Comparison of ENCODE assay signal across 21 cellular contexts in the genomic region with DNA sequence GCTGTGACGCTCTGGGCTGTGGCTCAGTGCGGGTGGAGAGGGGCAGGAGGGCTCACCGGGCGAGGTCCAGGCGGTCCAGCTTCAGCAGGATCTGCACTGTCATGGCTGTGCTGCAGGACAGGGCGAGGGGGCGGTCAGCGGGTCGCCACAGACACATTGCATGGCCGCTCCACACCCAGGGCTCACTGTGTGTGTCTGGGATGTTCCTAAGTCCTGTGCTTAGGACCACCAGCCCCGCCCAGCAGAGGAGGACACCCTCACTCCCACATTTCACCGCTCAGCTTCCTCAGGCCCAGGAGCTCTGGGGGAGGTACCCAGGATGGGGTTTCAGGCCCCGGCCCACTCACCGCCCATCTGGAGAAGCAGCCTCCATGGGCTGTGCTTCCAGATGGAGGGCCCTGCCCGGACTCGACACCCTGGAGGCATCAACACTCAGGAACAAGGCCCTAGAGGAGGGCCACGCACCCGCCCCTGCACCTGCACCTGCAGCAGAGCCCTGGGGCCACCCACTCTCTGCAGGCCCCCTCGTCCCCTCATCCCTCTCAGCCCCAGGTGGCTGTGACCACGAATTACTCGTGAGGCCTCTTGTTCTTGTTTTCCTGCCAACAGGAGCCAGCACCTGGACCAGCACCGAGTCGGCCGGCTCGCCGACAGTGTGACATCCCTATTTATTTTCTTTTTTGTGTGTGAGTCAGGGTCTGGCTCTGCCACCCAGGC. TPM values are rescaled to one million over a fixed set of nuclear protein-coding genes. Genes with fewer than 3 reads are reported as not detected.
"Had no signal": no experiment of that assay in that cellular context is flagged by ENCODE, and none has a peak within 500 bp of the region (broad histone marks: within the 10 kb centered on the region; RNA-seq: fewer than 3 reads in every experiment).

No MANE protein-coding gene starts in this region.

- H3K27ac ChIP-seq: ascending aorta, heart left ventricle, spleen, thoracic aorta had no signal

- H3K4me1 ChIP-seq: ascending aorta, heart left ventricle, spleen had no signal

- H3K27me3 ChIP-seq: ascending aorta, heart left ventricle, spleen had no signal

- H3K9me3 ChIP-seq: ascending aorta, heart left ventricle, spleen, thoracic aorta had no signal

- H3K27ac Mint-ChIP-seq: activated naive CD8-positive, alpha-beta T cell treated with anti-CD3 and anti-CD28 coated beads, Interleukin-2, amount 10 ng/mL, durations not matched to agents 7 days and 5 days had no signal

- DNase-seq: activated CD4-positive, alpha-beta T cell treated with anti-CD3 and anti-CD28 coated beads, Interleukin-2, amount 50 U/mL, for 4 hours; activated CD4-positive, CD25-positive, alpha-beta regulatory T cell treated with anti-CD3 and anti-CD28 coated beads, Interleukin-2, amount 50 U/mL, for 72 hours; activated naive CD8-positive, alpha-beta T cell treated with anti-CD3 and anti-CD28 coated beads, Interleukin-2, amount 10 ng/mL, durations not matched to agents 7 days and 5 days; activated T-cell treated with anti-CD3 and anti-CD28 coated beads, Interleukin-2, amount 50 U/mL, for 1 hour; effector CD4-positive, alpha-beta T cell; heart left ventricle; left ventricle myocardium superior; mesendoderm; spleen; stimulated activated CD4-positive, alpha-beta T cell treated with anti-CD3 and anti-CD28 coated beads, Interleukin-1b, Interleukin-23, amount 100 ng/mL, for 48 hours; stimulated activated naive CD4-positive, alpha-beta T cell had no signal

- FAIRE-seq: bronchial epithelial cell, colon, frontal cortex, islet of Langerhans, urothelium cell line had no signal

- H3K9me3 Mint-ChIP-seq: activated naive CD8-positive, alpha-beta T cell treated with anti-CD3 and anti-CD28 coated beads, Interleukin-2, amount 10 ng/mL, durations not matched to agents 7 days and 5 days; neural crest cell had no signal

- H3K4me3 Mint-ChIP-seq: activated naive CD8-positive, alpha-beta T cell treated with anti-CD3 and anti-CD28 coated beads, Interleukin-2, amount 10 ng/mL, durations not matched to agents 7 days and 5 days; neural crest cell had no signal

- H3K4me3 ChIP-seq: ascending aorta, heart left ventricle, spleen, thoracic aorta had no signal

- ATAC-seq: left ventricle myocardium superior, sciatic nerve had no signal

- H3K27me3 Mint-ChIP-seq: activated naive CD8-positive, alpha-beta T cell treated with anti-CD3 and anti-CD28 coated beads, Interleukin-2, amount 10 ng/mL, durations not matched to agents 7 days and 5 days had no signal

- H3K4me1 Mint-ChIP-seq: activated naive CD8-positive, alpha-beta T cell treated with anti-CD3 and anti-CD28 coated beads, Interleukin-2, amount 10 ng/mL, durations not matched to agents 7 days and 5 days; neural crest cell had no signal

RNA-seq across cellular contexts. Expression of gene CERS1, which starts 9.7 kb away (rescaled TPM):
- total RNA-seq: activated naive CD8-positive, alpha-beta T cell treated with anti-CD3 and anti-CD28 coated beads, Interleukin-2, amount 10 ng/mL, durations not matched to agents 7 days and 5 days; ascending aorta; T-helper 2 cell treated with Interferon-gamma antibody and Interleukin-4, amounts not matched to agents 100 ng/mL and 5 ng/mL, for 36 hours had no signal

RNA-seq across cellular contexts. Expression of gene HOMER3, which starts 35.3 kb away (rescaled TPM):
- total RNA-seq: T-helper 2 cell treated with Interferon-gamma antibody and Interleukin-4, amounts not matched to agents 100 ng/mL and 5 ng/mL, for 36 hours had no signal
